ENCODE assay signal across 19 cellular contexts in genomic region chr11:1483445-1483961, GRCh38. TPM values are rescaled to one million over a fixed set of nuclear protein-coding genes. Genes with fewer than 3 reads are reported as not detected.
DNase-seq lines count a peak whose midpoint lies in the region; TF ChIP-seq lines count a peak whose summit lies in the region.
"Had no signal": no experiment of that assay in that cellular context is flagged by ENCODE, and none has a peak within 500 bp of the region (broad histone marks: within the 10 kb centered on the region; RNA-seq: fewer than 3 reads in every experiment).

No MANE protein-coding gene starts in this region.

- H3K27me3 ChIP-seq in Peyer's patch = no peaks in the 10 kb centered on the region
- no peaks in the 10 kb centered on the region for H3K27me3 ChIP-seq in prostate gland (replicated peaks; ENCODE audit: insufficient read depth)
- no peaks in the 10 kb centered on the region for H3K27me3 ChIP-seq in tibial nerve
- no peaks in the 10 kb centered on the region for H3K27me3 ChIP-seq in H9 (ENCODE audit: insufficient read depth, low read length)

- H4K20me1 ChIP-seq in H9 (ENCODE audit: control insufficient read depth, insufficient read depth, insufficient read length) = no peaks in the 10 kb centered on the region

- H2BK15ac ChIP-seq in H9 (ENCODE audit: low read depth, low read length) = no peak overlapping the region

- no peak overlapping the region for H3K14ac ChIP-seq in H9 (ENCODE audit: insufficient read depth, low read length)

- no peak overlapping the region for H3K56ac ChIP-seq in H9 (ENCODE audit: insufficient read length, low read depth, low read length)

- no peaks in the 10 kb centered on the region for H3K23me2 ChIP-seq in H9 (ENCODE audit: insufficient read length, low read depth, low read length, poor library complexity, severe bottlenecking)

- H3K4me3 ChIP-seq in Peyer's patch = no peak overlapping the region
- H3K4me3 ChIP-seq in prostate gland = no peak overlapping the region
- H3K4me3 ChIP-seq in tibial nerve = no peak overlapping the region
- H3K4me3 ChIP-seq: lung, skin epidermis had no signal

- intact Hi-C loops in prostate gland (cut with DNase I) = no loop called here

- H3K9me3 ChIP-seq in Peyer's patch (no peaks in the 10 kb centered on the region), prostate gland (no peaks in the 10 kb centered on the region), tibial nerve (no peaks in the 10 kb centered on the region), H9 (ENCODE audit: control insufficient read depth, low read depth, low read length) (no peaks in the 10 kb centered on the region)

- H3K4me1 Mint-ChIP-seq in H9 = peaks cover 0 to 5% of the 10 kb centered on the region in 2 experiments; a peak in 1 of 4 replicates

- no peak overlapping the region for H3K4me2 ChIP-seq in H9 (ENCODE audit: insufficient read depth, insufficient read length, low read length)

- H3K18ac ChIP-seq in H9 (ENCODE audit: insufficient read length, low read depth, low read length) = no peak overlapping the region

- WGBS in prostate gland = 33% methylated on average over 5 of the region's 6 CpGs
- 41 to 50% methylated on average over 5 to 6 of the region's 6 CpGs for WGBS in tibial nerve, 2 donors
- WGBS in H9 (ENCODE audit: extremely low coverage, insufficient read length, low lambda C conversion rate) = no CpG with 5 or more reads among the region's 6 CpGs

- no peak overlapping the region for H2BK5ac ChIP-seq in H9 (ENCODE audit: insufficient read length, low read length)

- H2BK12ac ChIP-seq in H9 (ENCODE audit: insufficient read length, low read depth, low read length) = no peak overlapping the region

- H3K9ac ChIP-seq in H9 (ENCODE audit: extremely low read depth, insufficient read length, low read length) = no peak overlapping the region

- no peak overlapping the region for H4K91ac ChIP-seq in H9 (ENCODE audit: insufficient read length, low read depth, low read length)

- TF ChIP-seq CTCF in Peyer's patch (IDR thresholded peaks at IDR 0.05) (no peak), prostate gland (IDR thresholded peaks at IDR 0.05) (no peak), tibial nerve (IDR thresholded peaks at IDR 0.05) (no peak), H9 (conservative IDR thresholded peaks at IDR 0.05) (no peak)

- peak overlapping the region in 1 of 3 experiments; percentile 67; a peak in 2 of 7 replicates for H3K27ac Mint-ChIP-seq in H9
- H3K27ac Mint-ChIP-seq: activated CD4-positive, alpha-beta T cell treated with anti-CD3 and anti-CD28 coated beads for 36 hours; activated T-helper 2 cell treated with anti-CD3 and anti-CD28 coated beads, Interferon-gamma antibody, Interleukin-2, Interleukin-4, amounts not matched to agents 10 μg/mL and 5 μg/mL and 100 μg/mL, durations not matched to agents 14 hours and 24 hours and 36 hours; CD4-positive, alpha-beta T cell; T-cell had no signal

- no peak for TF ChIP-seq POLR2A in Peyer's patch (IDR thresholded peaks at IDR 0.05)
- TF ChIP-seq POLR2A in prostate gland (IDR thresholded peaks at IDR 0.05) = no peak
- no peak for TF ChIP-seq POLR2A in tibial nerve (IDR thresholded peaks at IDR 0.05)

- no peaks in the 10 kb centered on the region for H3K79me2 ChIP-seq in H9 (ENCODE audit: insufficient read depth, low read length)

- no peak overlapping the region for H2BK120ac ChIP-seq in H9 (ENCODE audit: low read depth, low read length, poor library complexity, severe bottlenecking)

- H3K23ac ChIP-seq in H9 (ENCODE audit: insufficient read length, low read depth, low read length) = no peak overlapping the region

- H3T11ph ChIP-seq in H9 (ENCODE audit: low read length) = no peak overlapping the region

- H4K5ac ChIP-seq in H9 (ENCODE audit: insufficient read length, low read depth, low read length) = no peak overlapping the region

- H2AFZ ChIP-seq in H9 (ENCODE audit: low read length) = no peak overlapping the region

- H3K36me3 Mint-ChIP-seq in H9 (ENCODE audit: insufficient read depth in 1 of 3, low read depth in 3 of 3) = peaks cover 0 to 9% (median 2%) of the 10 kb centered on the region in 3 experiments; a peak in 3 of 7 replicates

- H2BK20ac ChIP-seq in H9 (ENCODE audit: low read depth, low read length, poor library complexity, severe bottlenecking) = no peak overlapping the region

- H3K79me1 ChIP-seq in H9 (ENCODE audit: insufficient read depth, low read depth, low read length, poor library complexity, severe bottlenecking) = peaks cover 3% of the 10 kb centered on the region

- no peak overlapping the region for H3K4ac ChIP-seq in H9 (ENCODE audit: low read depth, low read length)

- DNase-seq in Peyer's patch (no peak), fibroblast of gingiva (ENCODE audit: low read depth) (peak; percentile 29), prostate gland (ENCODE audit: low spot score) (no peak), tibial nerve (ENCODE audit: low spot score in 2 of 2) (no peak), retina (no peak), H9 (no peak), NCI-H1694 treated with DMSO at 0.1 percent for 48 hours (lab: John Stamatoyannopoulos, UW) (no peak)
- DNase-seq: activated CD4-positive, alpha-beta T cell treated with anti-CD3 and anti-CD28 coated beads for 36 hours; CD4-positive, alpha-beta T cell; immature natural killer cell; KBM-7; NCI-H69; stimulated activated CD4-positive, alpha-beta T cell treated with anti-CD3 and anti-CD28 coated beads, Interleukin-2, amount 100 ng/mL, for 48 hours; stimulated activated naive CD8-positive, alpha-beta T cell treated with anti-CD3 and anti-CD28 coated beads, Interleukin-15, amount 100 ng/mL, for 72 hours; T-cell had no signal

- no peak overlapping the region for H2AK5ac ChIP-seq in H9 (ENCODE audit: insufficient read length, low read length)

- H3K36me3 ChIP-seq in Peyer's patch (peaks cover 0 to 23% (median 0%) of the 10 kb centered on the region in 3 donors), prostate gland (no peaks in the 10 kb centered on the region), tibial nerve (peaks cover 0 to 27% (median 6%) of the 10 kb centered on the region in 3 donors)

- no peak for TF ChIP-seq EP300 in tibial nerve (IDR thresholded peaks at IDR 0.05)

- no peak overlapping the region for H3K4me3 Mint-ChIP-seq in H9
- H3K4me3 Mint-ChIP-seq: activated CD4-positive, alpha-beta T cell treated with anti-CD3 and anti-CD28 coated beads for 36 hours; brain; CD4-positive, alpha-beta T cell; immature natural killer cell; stimulated activated naive CD8-positive, alpha-beta T cell treated with anti-CD3 and anti-CD28 coated beads, Interleukin-15, amount 100 ng/mL, for 72 hours; T-cell had no signal

- no peak overlapping the region for H4K8ac ChIP-seq in H9 (replicated peaks; ENCODE audit: insufficient read length, low read depth, low read length)

- no peaks in the 10 kb centered on the region for H3K9me3 Mint-ChIP-seq in H9
- H3K9me3 Mint-ChIP-seq: activated T-helper 2 cell treated with anti-CD3 and anti-CD28 coated beads, Interferon-gamma antibody, Interleukin-2, Interleukin-4, amounts not matched to agents 10 μg/mL and 5 μg/mL and 100 μg/mL, durations not matched to agents 14 hours and 24 hours and 36 hours; brain; CD4-positive, alpha-beta T cell; immature natural killer cell; stimulated activated naive CD8-positive, alpha-beta T cell treated with anti-CD3 and anti-CD28 coated beads, Interleukin-15, amount 100 ng/mL, for 72 hours; T-cell had no signal

- no peaks in the 10 kb centered on the region for H3K27me3 Mint-ChIP-seq in H9 (ENCODE audit: low read depth)
- H3K27me3 Mint-ChIP-seq: activated CD4-positive, alpha-beta T cell treated with anti-CD3 and anti-CD28 coated beads for 36 hours; brain; CD4-positive, alpha-beta T cell; stimulated activated naive CD8-positive, alpha-beta T cell treated with anti-CD3 and anti-CD28 coated beads, Interleukin-15, amount 100 ng/mL, for 72 hours; T-cell had no signal

- H3K4me1 ChIP-seq in Peyer's patch (peaks cover 8 to 40% (median 29%) of the 10 kb centered on the region in 4 donors), prostate gland (replicated peaks) (peaks cover 10% of the 10 kb centered on the region), tibial nerve (peaks cover 0 to 85% (median 60%) of the 10 kb centered on the region in 4 donors), H9 (ENCODE audit: insufficient read depth, low read length) (no peaks in the 10 kb centered on the region)

- H3K27ac ChIP-seq in Peyer's patch = peak overlapping the region in 3 of 4 donors; percentile 31 to 79 (median 65)
- H3K27ac ChIP-seq in prostate gland = peak overlapping the region; percentile 60 to 66
- peak overlapping the region; percentile 43 to 88 (median 66) for H3K27ac ChIP-seq in tibial nerve
- no peak overlapping the region for H3K27ac ChIP-seq in H9 (ENCODE audit: insufficient read length, low read depth, low read length)

RNA-seq across cellular contexts. Expression of gene MOB2, which starts 3.1 kb away (rescaled TPM):
- total RNA-seq in Peyer's patch (10 to 100 TPM; 34.7 to 50.4 (median 40.5) TPM), prostate gland (10 to 100 TPM; 39.3 to 46.5 TPM), tibial nerve (10 to 100 TPM; 42.3 to 55.1 (median 46.9) TPM), H9 (2021) (22.7 and 24.2 TPM in 2 replicates)
